Comparison of ENCODE assay signal across 18 cellular contexts in the genomic region with DNA sequence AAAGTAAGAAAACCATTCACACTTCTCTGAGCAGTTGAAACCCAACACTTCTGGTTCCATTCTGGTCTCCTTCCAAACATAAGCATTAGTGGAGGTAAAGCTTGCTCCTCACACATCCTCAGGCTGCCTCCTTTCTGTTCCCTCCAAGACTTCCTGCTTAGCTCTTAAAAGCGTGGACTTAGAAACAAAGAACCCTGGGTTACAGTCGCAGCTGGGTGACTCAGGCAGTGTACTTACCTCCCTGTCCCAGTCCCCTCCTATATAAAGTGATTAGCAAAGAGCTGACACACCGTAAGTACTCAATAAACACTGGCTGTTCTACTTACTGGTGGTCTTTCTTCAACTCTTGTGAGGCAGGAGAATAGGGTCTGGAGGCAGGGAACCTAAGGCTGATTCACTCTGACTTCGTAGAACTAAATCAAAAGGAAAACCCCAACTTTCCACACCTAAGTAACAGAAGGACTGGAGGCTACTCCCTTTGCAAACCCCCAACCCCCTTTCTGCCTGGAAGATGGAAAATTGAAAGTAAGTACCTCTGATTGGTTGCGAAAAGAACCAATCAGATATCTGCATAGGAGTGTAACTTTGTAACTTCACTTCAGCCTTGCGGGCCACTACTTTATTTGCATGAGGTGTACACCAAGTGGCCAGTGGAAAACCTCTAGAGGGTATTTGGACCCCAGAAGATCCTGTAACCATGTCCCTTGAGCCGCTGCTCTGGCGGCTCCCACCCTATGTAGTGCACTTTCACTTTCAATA.
A peak's percentile ranks its signal among the peaks of the same experiment; 100 is the strongest.
DNase-seq lines count a peak whose midpoint lies in the region; ATAC-seq and TF ChIP-seq lines count a peak whose summit lies in the region.
"Had no signal": no experiment of that assay in that cellular context is flagged by ENCODE, and none has a peak within 500 bp of the region (broad histone marks: within the 10 kb centered on the region; RNA-seq: fewer than 3 reads in every experiment).

No MANE protein-coding gene starts in this region.

- no peak for TF ChIP-seq EP300 in SK-N-SH (IDR thresholded peaks at IDR 0.05; ENCODE audit: borderline replicate concordance in 1 of 2, low read depth in 1 of 2, low read length in 1 of 2)

- ATAC-seq in DND-41 (ENCODE audit: insufficient read depth, low read depth) (0 out of 3 replicates have a peak, but pooled peaks have one; percentile 40), HG02798 (IDR thresholded peaks at IDR 0.05; ENCODE audit: poor library complexity, unreplicated experiment) (no peak)
- ATAC-seq: activated naive CD4-positive, alpha-beta T cell treated with anti-CD3 and anti-CD28 coated beads, Interleukin-2, amount 50 U/mL, for 72 hours had no signal

- H3K4me3 Mint-ChIP-seq in neural progenitor cell: no peak overlapping the region
- H3K4me3 Mint-ChIP-seq: CD4-positive, CD25-positive, alpha-beta regulatory T cell had no signal

- intact Hi-C loops in vagina (cut with DNase I): no loop called here

- 40% methylated on average over 8 of the region's 8 CpGs for WGBS in SK-N-SH (ENCODE audit: low lambda C conversion rate)

- H3K4me1 ChIP-seq in DND-41 (ENCODE audit: insufficient read depth, low read length) (no peaks in the 10 kb centered on the region), SK-N-SH (ENCODE audit: control insufficient read depth in 1 of 2, insufficient read depth in 2 of 2, low read depth in 1 of 2, low read length in 1 of 2) (peaks cover 2 to 10% of the 10 kb centered on the region in 2 experiments; a peak in 1 of 4 replicates), neural progenitor cell (peaks cover 13% of the 10 kb centered on the region), vagina (no peaks in the 10 kb centered on the region)
- H3K4me1 ChIP-seq: right atrium auricular region, uterus had no signal

- H3K9ac ChIP-seq in DND-41 (ENCODE audit: low read depth, low read length): no peak overlapping the region
- H3K9ac ChIP-seq in SK-N-SH: peak overlapping the region; percentile 47; the same call in 1 of the 2 replicates
- H3K9ac ChIP-seq in neural progenitor cell: no peak overlapping the region

- H3K79me2 ChIP-seq in DND-41 (ENCODE audit: insufficient read depth, low read length): no peaks in the 10 kb centered on the region
- H3K79me2 ChIP-seq in SK-N-SH (ENCODE audit: insufficient read depth): peaks cover 3% of the 10 kb centered on the region; the same call in 1 of the 2 replicates
- H3K79me2 ChIP-seq in neural progenitor cell (ENCODE audit: low read depth): no peaks in the 10 kb centered on the region

- no peak overlapping the region for H2AFZ ChIP-seq in DND-41 (ENCODE audit: low read depth, low read length)
- H2AFZ ChIP-seq in SK-N-SH (ENCODE audit: low read depth): peak overlapping the region; percentile 84
- H2AFZ ChIP-seq in neural progenitor cell (replicated peaks): peak overlapping the region; percentile 46

- no peak for TF ChIP-seq RAD21 in SK-N-SH (IDR thresholded peaks at IDR 0.05; ENCODE audit: low read length)

- H3K27me3 Mint-ChIP-seq in neural progenitor cell (ENCODE audit: insufficient read depth, low read depth): peaks cover 3% of the 10 kb centered on the region

- H4K20me1 ChIP-seq in DND-41 (ENCODE audit: insufficient read depth, low read length) (no peaks in the 10 kb centered on the region), SK-N-SH (ENCODE audit: insufficient read depth) (no peaks in the 10 kb centered on the region), neural progenitor cell (ENCODE audit: low read depth) (no peaks in the 10 kb centered on the region)

- CTCF ChIA-PET in SK-N-SH (lab: Yijun Ruan, JAX): no interaction called here

- H3K36me3 Mint-ChIP-seq in neural progenitor cell: no peaks in the 10 kb centered on the region
- H3K36me3 Mint-ChIP-seq: activated naive CD4-positive, alpha-beta T cell treated with anti-CD3 and anti-CD28 coated beads, Interleukin-2, amount 50 U/mL, for 72 hours; CD4-positive, CD25-positive, alpha-beta regulatory T cell had no signal

- H3F3A ChIP-seq in SK-N-SH (replicated peaks; ENCODE audit: insufficient read depth) (peaks cover 5% of the 10 kb centered on the region), neural progenitor cell (ENCODE audit: low read depth) (peaks cover 4% of the 10 kb centered on the region)

- H3K4me2 ChIP-seq in DND-41 (ENCODE audit: insufficient read depth, low read length): no peak overlapping the region
- H3K4me2 ChIP-seq in SK-N-SH: peak overlapping the region; percentile 51
- no peak overlapping the region for H3K4me2 ChIP-seq in neural progenitor cell

- peak overlapping the region; percentile 92 for H3K27ac Mint-ChIP-seq in neural progenitor cell
- H3K27ac Mint-ChIP-seq: activated naive CD4-positive, alpha-beta T cell treated with anti-CD3 and anti-CD28 coated beads, Interleukin-2, amount 50 U/mL, for 72 hours; CD4-positive, CD25-positive, alpha-beta regulatory T cell had no signal

- H3K27ac ChIP-seq in DND-41 (ENCODE audit: low read length): no peak overlapping the region
- H3K27ac ChIP-seq in SK-N-SH (ENCODE audit: low read depth in 2 of 2, low read length in 1 of 2): peak overlapping the region in 1 of 2 experiments; percentile 28; a peak in 1 of 4 replicates
- H3K27ac ChIP-seq in neural progenitor cell: no peak overlapping the region
- no peak overlapping the region for H3K27ac ChIP-seq in vagina
- H3K27ac ChIP-seq: right atrium auricular region, SK-N-MC, uterus had no signal

- peaks cover 40% of the 10 kb centered on the region for H3K4me1 Mint-ChIP-seq in neural progenitor cell
- H3K4me1 Mint-ChIP-seq: CD4-positive, CD25-positive, alpha-beta regulatory T cell had no signal

- H3K9me2 ChIP-seq in SK-N-SH: no peaks in the 10 kb centered on the region

- no peaks in the 10 kb centered on the region for H3K9me3 ChIP-seq in DND-41 (ENCODE audit: insufficient read depth, low read length, severe bottlenecking)
- no peaks in the 10 kb centered on the region for H3K9me3 ChIP-seq in SK-N-SH
- no peaks in the 10 kb centered on the region for H3K9me3 ChIP-seq in neural progenitor cell (ENCODE audit: low read depth)
- H3K9me3 ChIP-seq in vagina: no peaks in the 10 kb centered on the region
- H3K9me3 ChIP-seq: right atrium auricular region, uterus had no signal

- DNase-seq in DND-41 (no peak), HT1080 (ENCODE audit: low read depth) (peak; percentile 67), SK-N-SH (no peak), neural progenitor cell (ENCODE audit: low spot score) (no peak), vagina (ENCODE audit: extremely low spot score in 2 of 2) (no peak), activated gamma-delta T cell (lab: John Stamatoyannopoulos, UW) (no peak), DMS79 (lab: John Stamatoyannopoulos, UW) (no peak)
- DNase-seq: activated CD4-positive, alpha-beta T cell treated with anti-CD3 and anti-CD28 coated beads for 1 hour; CD4-positive, CD25-positive, alpha-beta regulatory T cell; cerebellar nuclear complex; effector CD4-positive, alpha-beta T cell; NCI-H1694; T-helper 9 cell; uterus had no signal

- H3K4me3 ChIP-seq in DND-41 (ENCODE audit: low read depth in 1 of 2, low read length in 2 of 2): no peak overlapping the region
- H3K4me3 ChIP-seq in SK-N-SH (ENCODE audit: low read depth in 2 of 2, low read length in 1 of 2): peak overlapping the region; percentile 33 to 44; a peak in 3 of 4 replicates
- no peak overlapping the region for H3K4me3 ChIP-seq in neural progenitor cell
- H3K4me3 ChIP-seq in vagina: no peak overlapping the region
- H3K4me3 ChIP-seq: right atrium auricular region, SK-N-MC, uterus had no signal

- POLR2A ChIA-PET in SK-N-SH (lab: Yijun Ruan, JAX): no interaction called here

- H3K36me3 ChIP-seq in DND-41 (ENCODE audit: insufficient read depth, low read length) (no peaks in the 10 kb centered on the region), SK-N-SH (replicated peaks in 1 of 2; ENCODE audit: control insufficient read depth in 1 of 2, insufficient read depth in 2 of 2, low read length in 1 of 2) (no peaks in the 10 kb centered on the region), neural progenitor cell (no peaks in the 10 kb centered on the region), vagina (no peaks in the 10 kb centered on the region)
- H3K36me3 ChIP-seq: right atrium auricular region, uterus had no signal

- no peak for TF ChIP-seq POLR2A in vagina (IDR thresholded peaks at IDR 0.05)

- H3K27me3 ChIP-seq in DND-41 (ENCODE audit: insufficient read depth, low read length, poor library complexity) (peaks cover 11% of the 10 kb centered on the region), SK-N-SH (ENCODE audit: insufficient read depth) (no peaks in the 10 kb centered on the region), neural progenitor cell (no peaks in the 10 kb centered on the region), vagina (no peaks in the 10 kb centered on the region)
- H3K27me3 ChIP-seq: right atrium auricular region, uterus had no signal

- no peaks in the 10 kb centered on the region for H3K9me3 Mint-ChIP-seq in neural progenitor cell
- H3K9me3 Mint-ChIP-seq: activated naive CD4-positive, alpha-beta T cell treated with anti-CD3 and anti-CD28 coated beads, Interleukin-2, amount 50 U/mL, for 72 hours; CD4-positive, CD25-positive, alpha-beta regulatory T cell had no signal

- TF ChIP-seq CTCF in DND-41 (IDR thresholded peaks at IDR 0.05; ENCODE audit: borderline replicate concordance, extremely low read depth, low read length, poor library complexity, severe bottlenecking) (no peak), SK-N-SH (IDR thresholded peaks at IDR 0.05) (no peak), neural progenitor cell (IDR thresholded peaks at IDR 0.05) (no peak), vagina (IDR thresholded peaks at IDR 0.05) (no peak)

TF ChIP-seq in SK-N-SH, 30 proteins besides CTCF, POLR2A, EP300 and RAD21 (continues in another document):
- TF ChIP-seq FOXJ3 (CRISPR knock-in tag; IDR thresholded peaks at IDR 0.05) (no peak), FOSL2 (IDR thresholded peaks at IDR 0.05; ENCODE audit: borderline replicate concordance, low read depth) (no peak), ZBTB33 (IDR thresholded peaks at IDR 0.05; ENCODE audit: borderline replicate concordance, low read depth) (no peak), YY1 (IDR thresholded peaks at IDR 0.05; ENCODE audit: low read depth) (no peak), RXRA (IDR thresholded peaks at IDR 0.05; ENCODE audit: borderline replicate concordance, low read depth) (no peak), SMC3 (IDR thresholded peaks at IDR 0.05; ENCODE audit: low read depth, low read length) (no peak)

Comparison
In these comparisons a context has a peak if more than half of its experiments do, and no peak if none do; other contexts are left out.
1. H3K4me3 ChIP-seq: peak in SK-N-SH (2 of 2); none in DND-41 (0 of 2), neural progenitor cell (single experiment) and vagina (0 of 2).